In the genomic region with DNA sequence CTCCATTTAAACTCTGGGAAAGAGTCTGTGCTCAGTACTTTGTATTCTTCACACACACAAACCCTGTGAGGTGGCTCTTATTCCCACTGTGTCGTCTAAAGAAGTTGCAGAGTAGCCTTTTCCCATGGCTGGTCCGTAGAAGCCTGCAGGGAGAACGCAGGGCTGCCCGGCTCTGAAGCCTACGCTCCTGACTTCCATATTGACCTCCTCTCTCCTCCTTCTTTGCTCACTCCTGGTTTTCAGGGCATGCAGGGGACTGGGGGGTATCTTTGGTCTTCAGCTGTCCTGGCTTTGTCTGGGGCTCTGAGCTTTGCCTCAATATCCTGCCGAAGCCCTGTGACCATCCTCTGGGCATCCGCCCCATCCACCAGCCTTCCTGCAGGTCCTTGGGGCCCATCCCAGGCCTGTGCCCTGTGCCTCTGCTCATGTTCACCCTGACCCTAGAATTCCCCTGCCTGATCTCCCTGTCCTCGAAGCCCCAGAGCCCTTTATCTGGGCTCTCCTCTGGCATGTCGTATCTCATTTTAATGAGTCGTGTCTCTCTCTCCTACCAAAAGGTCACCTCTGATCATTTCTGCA, we compare ENCODE assay signal across 18 cellular contexts.
"Had no signal": no experiment of that assay in that cellular context is flagged by ENCODE, and none has a peak within 500 bp of the region (broad histone marks: within the 10 kb centered on the region; RNA-seq: fewer than 3 reads in every experiment).

No MANE protein-coding gene starts in this region.

- DNase-seq: colonic mucosa; effector CD4-positive, alpha-beta T cell; foreskin melanocyte; heart left ventricle; left colon; left ventricle myocardium superior; mesenchymal stem cell; naive B cell; pancreas; right cardiac atrium; stimulated activated CD4-positive, alpha-beta T cell treated with anti-CD3 and anti-CD28 coated beads, Interleukin-4, amount 100 ng/mL, for 1 hour; thyroid gland; uterus had no signal

- H3K4me3 Mint-ChIP-seq: naive B cell; neural progenitor cell; stimulated activated memory B cell treated with anti-CD40 and anti-IgM and Interleukin-4, amounts not matched to agents 10 μg/mL and 1 μg/mL and 100 μg/mL, for 72 hours had no signal

- H3K4me3 ChIP-seq: colonic mucosa, heart left ventricle, lung, neural progenitor cell, pancreas, smooth muscle cell, thyroid gland, upper lobe of left lung, uterus had no signal

- ATAC-seq: heart left ventricle; left colon; left ventricle myocardium superior; pancreas; right cardiac atrium; stimulated activated memory B cell treated with anti-CD40 and anti-IgM and Interleukin-4, amounts not matched to agents 10 μg/mL and 1 μg/mL and 100 μg/mL, for 72 hours had no signal

- H3K4me1 Mint-ChIP-seq: neural progenitor cell had no signal

- H3K27me3 ChIP-seq: colonic mucosa, neural progenitor cell, pancreas, thyroid gland, upper lobe of left lung, uterus had no signal

- H3K27ac ChIP-seq: colonic mucosa, heart left ventricle, neural progenitor cell, pancreas, thyroid gland, upper lobe of left lung, uterus had no signal

- H3K9ac ChIP-seq: neural progenitor cell had no signal

- H3K4me1 ChIP-seq: colonic mucosa, heart left ventricle, neural progenitor cell, pancreas, thyroid gland, upper lobe of left lung, uterus had no signal

- H3K27ac Mint-ChIP-seq: neural progenitor cell; stimulated activated memory B cell treated with anti-CD40 and anti-IgM and Interleukin-4, amounts not matched to agents 10 μg/mL and 1 μg/mL and 100 μg/mL, for 72 hours had no signal

- H3K9me3 ChIP-seq: colonic mucosa, heart left ventricle, pancreas, thyroid gland, upper lobe of left lung, uterus had no signal

- H3K36me3 Mint-ChIP-seq: neural progenitor cell; stimulated activated memory B cell treated with anti-CD40 and anti-IgM and Interleukin-4, amounts not matched to agents 10 μg/mL and 1 μg/mL and 100 μg/mL, for 72 hours had no signal

- H3K36me3 ChIP-seq: colonic mucosa, heart left ventricle, neural progenitor cell, pancreas, thyroid gland, upper lobe of left lung, uterus had no signal
